In the genomic region with DNA sequence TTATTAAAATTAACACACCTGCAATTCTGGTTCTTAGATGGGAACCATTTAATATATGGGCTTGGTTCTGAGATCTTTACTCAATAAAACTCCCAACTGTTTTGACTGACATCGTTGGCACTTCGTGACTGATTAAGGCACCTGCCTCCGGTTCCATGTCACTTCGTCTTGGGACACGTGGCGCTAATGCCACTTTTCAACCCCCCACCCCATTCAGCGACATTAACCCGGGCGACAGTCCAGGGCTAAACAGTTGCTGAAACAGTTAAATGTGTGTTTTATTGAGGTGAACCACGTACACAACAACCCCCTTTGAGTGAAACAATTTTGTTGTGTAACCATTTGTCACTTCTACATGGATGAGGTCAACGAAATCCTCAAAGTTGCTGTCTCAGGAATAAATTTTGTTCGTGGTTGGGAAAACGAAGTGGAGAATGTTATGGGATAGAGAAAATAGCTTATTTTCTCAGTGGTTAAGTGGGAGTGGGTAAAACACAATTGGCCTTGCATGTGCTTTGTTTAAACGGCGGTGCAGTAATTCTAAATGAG, we compare ENCODE assay signal across 8 cellular contexts. TPM values are rescaled to one million over a fixed set of nuclear protein-coding genes. Genes with fewer than 3 reads are reported as not detected.
A peak's percentile ranks its signal among the peaks of the same experiment; 100 is the strongest.
DNase-seq lines count a peak whose midpoint lies in the region; ATAC-seq and TF ChIP-seq lines count a peak whose summit lies in the region.

No MANE protein-coding gene starts in this region.

- no peak for ATAC-seq in activated T-cell treated with anti-CD3 and anti-CD28 coated beads, Interleukin-2, amount 50 U/mL, for 72 hours (replicated peaks in 1 of 2)

- peak overlapping the region; percentile 92 for H3K4me3 ChIP-seq in iPS-18c (ENCODE audit: insufficient read depth, low read depth, low read length)
- peak overlapping the region; percentile 59 to 83 (median 81) for H3K4me3 ChIP-seq in subcutaneous abdominal adipose tissue (ENCODE audit: low read depth in 1 of 5, low read length in 5 of 5)

- DNase-seq in NCI-H748 (lab: John Stamatoyannopoulos, UW; ENCODE audit: unreplicated experiment) (peak; percentile 34), NCI-H748 treated with DMSO at 0.1 percent for 48 hours (lab: John Stamatoyannopoulos, UW) (no peak), GM13976 (ENCODE audit: low spot score) (no peak), G401 (ENCODE audit: low spot score) (no peak), COLO668 (lab: John Stamatoyannopoulos, UW; ENCODE audit: unreplicated experiment) (no peak)
- no peak for DNase-seq in activated T-cell treated with anti-CD3 and anti-CD28 coated beads, Interleukin-2, amount 50 U/mL, for 72 hours

- H3K27ac ChIP-seq in subcutaneous abdominal adipose tissue (ENCODE audit: low read depth, low read length): peak overlapping the region; percentile 100

- H3K4me1 ChIP-seq in subcutaneous abdominal adipose tissue (ENCODE audit: control insufficient read depth in 5 of 5, insufficient read depth in 5 of 5, low read length in 5 of 5): peaks cover 2 to 44% (median 42%) of the 10 kb centered on the region in 5 donors

- peak overlapping the region; percentile 82 for H3K27ac Mint-ChIP-seq in activated T-cell treated with anti-CD3 and anti-CD28 coated beads, Interleukin-2, amount 50 U/mL, for 72 hours

- H3K9ac ChIP-seq in subcutaneous abdominal adipose tissue (ENCODE audit: low read length in 5 of 5): peak overlapping the region; percentile 85 to 96 (median 90)

- no peaks in the 10 kb centered on the region for H3K36me3 Mint-ChIP-seq in activated T-cell treated with anti-CD3 and anti-CD28 coated beads, Interleukin-2, amount 50 U/mL, for 72 hours (ENCODE audit: insufficient read depth in 2 of 2)

- H3K9me3 ChIP-seq in iPS-18c (ENCODE audit: control insufficient read depth, insufficient read depth, low read length): no peaks in the 10 kb centered on the region
- no peaks in the 10 kb centered on the region for H3K9me3 ChIP-seq in subcutaneous abdominal adipose tissue (ENCODE audit: control insufficient read depth in 5 of 5, low read length in 5 of 5)

- H3K4me1 Mint-ChIP-seq in activated T-cell treated with anti-CD3 and anti-CD28 coated beads, Interleukin-2, amount 50 U/mL, for 72 hours (ENCODE audit: low read depth): peaks cover 53% of the 10 kb centered on the region

- H3K27me3 ChIP-seq in subcutaneous abdominal adipose tissue (ENCODE audit: control insufficient read depth in 5 of 5, insufficient read depth in 4 of 5, low read length in 5 of 5): no peaks in the 10 kb centered on the region

- H3K9me3 Mint-ChIP-seq in activated T-cell treated with anti-CD3 and anti-CD28 coated beads, Interleukin-2, amount 50 U/mL, for 72 hours: no peaks in the 10 kb centered on the region

- peak overlapping the region; percentile 82 to 90 for H3K4me3 Mint-ChIP-seq in activated T-cell treated with anti-CD3 and anti-CD28 coated beads, Interleukin-2, amount 50 U/mL, for 72 hours

- in situ Hi-C loops in GM13976 (cut with MboI; ENCODE audit: low sequenced_read_pairs, unreplicated experiment) (loop anchor here (10.0 kb wide), 1 partner anchor 282 kb away; no protein-coding TSS in a partner anchor), G401 (cut with HindIII; ENCODE audit: low sequenced_read_pairs) (no loop called here)

- no peaks in the 10 kb centered on the region for H3K36me3 ChIP-seq in subcutaneous abdominal adipose tissue (ENCODE audit: control insufficient read depth in 5 of 5, insufficient read depth in 5 of 5, low read length in 5 of 5)

- no peak for TF ChIP-seq CTCF in GM13976 (IDR thresholded peaks at IDR 0.05; ENCODE audit: borderline replicate concordance, control extremely low read depth, extremely low read depth, insufficient read depth, missing control alignments)

- no peaks in the 10 kb centered on the region for H3K27me3 Mint-ChIP-seq in activated T-cell treated with anti-CD3 and anti-CD28 coated beads, Interleukin-2, amount 50 U/mL, for 72 hours (ENCODE audit: low read depth)

RNA-seq across cellular contexts. Expression of a gene that starts 9.9 kb away (rescaled TPM):
- total RNA-seq in activated T-cell treated with anti-CD3 and anti-CD28 coated beads, Interleukin-2, amount 50 U/mL, for 72 hours: 100 to 1,000 TPM; 481 to 496 TPM
- total RNA-seq in G401 (2014; rRNA removed; shearing (Covaris generic)): 191 and 254 TPM in 2 replicates
